In genomic region chr3:41182504-41183059, GRCh38 we compare ENCODE assay signal across 20 cellular contexts. TPM values are rescaled to one million over a fixed set of nuclear protein-coding genes. Genes with fewer than 3 reads are reported as not detected.
DNase-seq lines count a peak whose midpoint lies in the region; ATAC-seq, FAIRE-seq and TF ChIP-seq lines count a peak whose summit lies in the region.
"Had no signal": no experiment of that assay in that cellular context is flagged by ENCODE, and none has a peak within 500 bp of the region (broad histone marks: within the 10 kb centered on the region; RNA-seq: fewer than 3 reads in every experiment).

No MANE protein-coding gene starts in this region.

- WGBS in K562 (ENCODE audit: insufficient coverage, low coverage, missing lambda C conversion rate) = 0% methylated on average over 5 of the region's 5 CpGs
- WGBS in trophoblast cell (ENCODE audit: extremely low coverage, insufficient coverage, insufficient read length) = no CpG with 5 or more reads among the region's 5 CpGs

- peak overlapping the region; percentile 96 for H2BK120ac ChIP-seq in trophoblast cell (ENCODE audit: insufficient read depth, low read length, poor library complexity)

- H3K79me2 ChIP-seq in K562 (ENCODE audit: control insufficient read depth, insufficient read depth, low read length) (no peaks in the 10 kb centered on the region), trophoblast cell (ENCODE audit: control insufficient read depth, insufficient read depth, low read length, poor library complexity) (peaks cover 2% of the 10 kb centered on the region)

- H3K4ac ChIP-seq in trophoblast cell (ENCODE audit: low read depth, low read length) = peak overlapping the region; percentile 59

- DNase-seq in K562 (ENCODE audit: extremely low read depth in 1 of 4, low spot score in 3 of 4) (no peak), epithelial cell of esophagus (ENCODE audit: low read depth) (peak; percentile 37), trophoblast cell (peak; percentile 27 to 37), progenitor cell of endocrine pancreas (ENCODE audit: low spot score, unreplicated experiment) (no peak), tibial artery (no peak), ACHN (no peak)
- DNase-seq: 8988T; Calu3; CD4-positive, alpha-beta T cell; CD8-positive, alpha-beta memory T cell; COR-L47; DMS53; DMS79 treated with DMSO at 0.1 percent for 48 hours; H9 had no signal

- no peak overlapping the region for H3K4me3 ChIP-seq in BLaER1 treated with 17β-estradiol and CSF1 and Interleukin-3, amounts not matched to agents 10 nM and 100 nM
- H3K4me3 ChIP-seq in K562 (no peak overlapping the region), epithelial cell of esophagus (ENCODE audit: low read length) (no peak overlapping the region), trophoblast cell (ENCODE audit: low read depth, low read length) (no peak overlapping the region), tibial artery (no peak overlapping the region)
- H3K4me3 ChIP-seq: A549 had no signal

- peaks cover 15% of the 10 kb centered on the region for H3K79me1 ChIP-seq in trophoblast cell (ENCODE audit: low read length)

- no peak overlapping the region for H3K27ac ChIP-seq in BLaER1 treated with 17β-estradiol and CSF1 and Interleukin-3, amounts not matched to agents 10 nM and 100 nM
- no peak overlapping the region for H3K27ac ChIP-seq in K562 (ENCODE audit: extremely low read depth, low read depth, low read length)
- peak overlapping the region; percentile 75 for H3K27ac ChIP-seq in trophoblast cell (ENCODE audit: low read depth, low read length)
- H3K27ac ChIP-seq in tibial artery = no peak overlapping the region
- H3K27ac ChIP-seq: A549 had no signal

- POLR2A ChIA-PET in K562 (lab: Yijun Ruan, JAX) = interaction anchor here (0.6 to 0.9 kb wide), 4 partner anchors 8 to 80 kb away, joined by 3 to 4 read pairs (median 3); partner anchors contain the start of gene CTNNB1

- no peak overlapping the region for H3K9ac ChIP-seq in BLaER1 treated with 17β-estradiol and CSF1 and Interleukin-3, amounts not matched to agents 10 nM and 100 nM
- H3K9ac ChIP-seq in K562 (ENCODE audit: insufficient read depth in 1 of 2, low read depth in 2 of 2, low read length in 2 of 2) (no peak overlapping the region), trophoblast cell (ENCODE audit: low read length) (no peak overlapping the region)

- BruUV-seq in K562 (replicated peaks; lab: Mats Ljungman, UMichigan) = no TSS peak

- no peak for TF ChIP-seq RAD21 in K562 (CRISPR knock-in tag; conservative IDR thresholded peaks at IDR 0.05 in 1 of 2, IDR thresholded peaks at IDR 0.05 in 1 of 2)

- H2BK12ac ChIP-seq in trophoblast cell (ENCODE audit: low read length) = peak overlapping the region; percentile 96

- H4K8ac ChIP-seq in trophoblast cell (ENCODE audit: low read depth, low read length) = peak overlapping the region; percentile 85

- peaks cover 3% of the 10 kb centered on the region for H3K27me3 Mint-ChIP-seq in progenitor cell of endocrine pancreas

- no peak overlapping the region for H3K4me3 Mint-ChIP-seq in progenitor cell of endocrine pancreas (ENCODE audit: low read depth)
- H3K4me3 Mint-ChIP-seq: CD14-positive monocyte; CD4-positive, alpha-beta T cell; CD8-positive, alpha-beta memory T cell; H9 had no signal

- no peak overlapping the region for H4K12ac ChIP-seq in trophoblast cell (ENCODE audit: low read depth, low read length)

- no peak overlapping the region for H3K27ac Mint-ChIP-seq in progenitor cell of endocrine pancreas
- H3K27ac Mint-ChIP-seq: CD4-positive, alpha-beta T cell; CD8-positive, alpha-beta memory T cell; H9 had no signal

- peaks cover 10 to 15% (median 12%) of the 10 kb centered on the region in 10 experiments for H3K4me1 ChIP-seq in BLaER1 treated with 17β-estradiol and CSF1 and Interleukin-3, amounts not matched to agents 10 nM and 100 nM
- H3K4me1 ChIP-seq in K562 (replicated peaks in 1 of 2; ENCODE audit: control insufficient read depth in 2 of 2, insufficient read depth in 2 of 2, low read length in 2 of 2) (no peaks in the 10 kb centered on the region), trophoblast cell (ENCODE audit: control insufficient read depth in 1 of 2, insufficient read depth in 2 of 2, low read length in 2 of 2) (peaks cover 14 to 16% of the 10 kb centered on the region in 2 experiments), tibial artery (no peaks in the 10 kb centered on the region)
- H3K4me1 ChIP-seq: A549 had no signal

- no peak; the same call in 2 of the 3 replicates for ATAC-seq in K562
- ATAC-seq: A549, HCT116 had no signal

- TF ChIP-seq CTCF in K562 (IDR thresholded peaks at IDR 0.05 in 2 of 3, conservative IDR thresholded peaks at IDR 0.05 in 1 of 3; ENCODE audit: insufficient read depth in 2 of 3, low read depth in 1 of 3, low read length in 3 of 3) (no peak), epithelial cell of esophagus (IDR thresholded peaks at IDR 0.05; ENCODE audit: insufficient read depth, low read depth, low read length, missing control alignments) (no peak), progenitor cell of endocrine pancreas (IDR thresholded peaks at IDR 0.05; ENCODE audit: unreplicated experiment) (no peak), tibial artery (IDR thresholded peaks at IDR 0.05) (no peak)

- H2AFZ ChIP-seq in K562 (ENCODE audit: low read depth, low read length) (no peak overlapping the region), trophoblast cell (ENCODE audit: insufficient read depth, low read length, poor library complexity) (no peak overlapping the region)

- no peaks in the 10 kb centered on the region for H3K36me3 Mint-ChIP-seq in progenitor cell of endocrine pancreas (ENCODE audit: insufficient read depth)
- H3K36me3 Mint-ChIP-seq: CD14-positive monocyte; CD8-positive, alpha-beta memory T cell had no signal

- peaks cover 3% of the 10 kb centered on the region for H3K4me1 Mint-ChIP-seq in progenitor cell of endocrine pancreas (ENCODE audit: low read depth)
- H3K4me1 Mint-ChIP-seq: CD8-positive, alpha-beta memory T cell had no signal

- H4K20me1 ChIP-seq in BLaER1 treated with 17β-estradiol and CSF1 and Interleukin-3, amounts not matched to agents 10 nM and 100 nM = no peaks in the 10 kb centered on the region
- H4K20me1 ChIP-seq in K562 (replicated peaks; ENCODE audit: control insufficient read depth, insufficient read depth, low read length) = no peaks in the 10 kb centered on the region

- intact Hi-C loops in K562 (cut with micrococcal nuclease) = no loop called here
- intact Hi-C loops in tibial artery (cut with DNase I; ENCODE audit: low total_unique reads) = no loop called here

- CTCF ChIA-PET in K562 (lab: Yijun Ruan, JAX; ENCODE audit: low intra/inter-chr PET ratio) = no interaction called here

- no peaks in the 10 kb centered on the region for H3K36me3 ChIP-seq in BLaER1 treated with 17β-estradiol and CSF1 and Interleukin-3, amounts not matched to agents 10 nM and 100 nM
- H3K36me3 ChIP-seq in K562 (ENCODE audit: control insufficient read depth, insufficient read depth, low read length) = no peaks in the 10 kb centered on the region
- H3K36me3 ChIP-seq in trophoblast cell (ENCODE audit: control insufficient read depth in 1 of 2, insufficient read depth in 2 of 2, low read length in 2 of 2) = no peaks in the 10 kb centered on the region
- H3K36me3 ChIP-seq in tibial artery = no peaks in the 10 kb centered on the region

- peak overlapping the region; percentile 92 for H3K14ac ChIP-seq in trophoblast cell (ENCODE audit: low read length)

- peak overlapping the region; percentile 87 for H2BK5ac ChIP-seq in trophoblast cell (ENCODE audit: low read depth, low read length, poor library complexity)

- FAIRE-seq in K562 (lab: Jason Lieb, UNC) = peak; percentile 11
- FAIRE-seq: A549, G401.6, GM12892 had no signal

- H3K27me3 ChIP-seq in BLaER1 treated with 17β-estradiol and CSF1 and Interleukin-3, amounts not matched to agents 10 nM and 100 nM = no peaks in the 10 kb centered on the region
- H3K27me3 ChIP-seq in K562 (ENCODE audit: control insufficient read depth in 2 of 2, insufficient read depth in 2 of 2, low read length in 2 of 2) (peaks cover 2 to 10% of the 10 kb centered on the region in 2 experiments; a peak in 3 of 5 replicates), trophoblast cell (ENCODE audit: insufficient read depth, low read length) (no peaks in the 10 kb centered on the region), tibial artery (no peaks in the 10 kb centered on the region)

- H2AK5ac ChIP-seq in trophoblast cell (ENCODE audit: low read length) = peak overlapping the region; percentile 93

- peak overlapping the region; percentile 94 for H4K91ac ChIP-seq in trophoblast cell (ENCODE audit: low read depth, low read length)

- H3K23ac ChIP-seq in trophoblast cell (ENCODE audit: low read length) = no peak overlapping the region

- H3K18ac ChIP-seq in trophoblast cell (ENCODE audit: low read length) = peak overlapping the region; percentile 89

- H3K4me2 ChIP-seq in BLaER1 treated with 17β-estradiol and CSF1 and Interleukin-3, amounts not matched to agents 10 nM and 100 nM = peak overlapping the region; percentile 37 to 71 (median 63)
- no peak overlapping the region for H3K4me2 ChIP-seq in K562 (ENCODE audit: insufficient read depth, low read length)
- no peak overlapping the region for H3K4me2 ChIP-seq in trophoblast cell (ENCODE audit: low read length)
- H3K4me2 ChIP-seq: A549 had no signal

- in situ Hi-C loops in K562 (cut with MboI) = no loop called here
- in situ Hi-C loops in ACHN (cut with HindIII; ENCODE audit: low pct_ligation_motif_present, low pct_unique_long_range_greater_than_20kb, low sequenced_read_pairs) = no loop called here

- H3K9me3 ChIP-seq in BLaER1 treated with 17β-estradiol and CSF1 and Interleukin-3, amounts not matched to agents 10 nM and 100 nM (replicated peaks in 1 of 11) = no peaks in the 10 kb centered on the region
- H3K9me3 ChIP-seq in K562 (replicated peaks; ENCODE audit: control insufficient read depth, insufficient read depth, low read depth, low read length) (no peaks in the 10 kb centered on the region), trophoblast cell (ENCODE audit: insufficient read depth, low read depth, low read length) (no peaks in the 10 kb centered on the region), tibial artery (no peaks in the 10 kb centered on the region)
- H3K9me3 ChIP-seq: A549 had no signal

- no peaks in the 10 kb centered on the region for H3K9me1 ChIP-seq in K562 (ENCODE audit: control insufficient read depth, insufficient read depth, low read length)

- no peak for TF ChIP-seq POLR2A in K562 (conservative IDR thresholded peaks at IDR 0.05)

- no peak for TF ChIP-seq EP300 in K562 (IDR thresholded peaks at IDR 0.05; ENCODE audit: low read length)

- H3K9me3 Mint-ChIP-seq in progenitor cell of endocrine pancreas (ENCODE audit: low read depth) = no peaks in the 10 kb centered on the region
- H3K9me3 Mint-ChIP-seq: CD4-positive, alpha-beta T cell; CD8-positive, alpha-beta memory T cell; H9 had no signal

RNA-seq across cellular contexts. Expression of gene CTNNB1, which starts 16.7 kb away (rescaled TPM):
- 283 TPM in 2 replicates for total RNA-seq in K562 (2011; cell fraction: chromatin; rRNA removed; ENCODE audit: low replicate concordance)
- 151 and 154 TPM in 2 replicates for total RNA-seq in K562 (2011; cell fraction: nucleolus; rRNA removed)
- total RNA-seq in K562 (2011; cell fraction: nucleoplasm; rRNA removed) = 151 and 175 TPM in 2 replicates
- total RNA-seq in K562 (2014; rRNA removed) (164 and 193 TPM in 2 replicates), K562 (2014; rRNA removed; fragmentation: Illumina TruSeq; extraction: Trizol) (154 and 156 TPM in 2 replicates), K562 (2015; rRNA removed; fragmentation: Illumina TruSeq; extraction: Trizol) (189 and 192 TPM in 2 replicates), K562 (2021) (153 and 158 TPM in 2 replicates), progenitor cell of endocrine pancreas (504 and 531 TPM in 2 replicates)
- polyA plus RNA-seq in K562 (2011; rRNA removed) (193 and 203 TPM in 2 replicates), K562 (2014; fragmentation: Illumina TruSeq; extraction: Trizol) (154 and 159 TPM in 2 replicates), K562 (2014; fragmentation: Nextera tagmentation; extraction: Ambion mirVana) (10 to 100 TPM; 44.3 to 51.8 TPM), K562 (2014; rRNA removed) (100 and 126 TPM in 2 replicates)
- polyA plus RNA-seq in K562 (2011; cell fraction: cytosol; rRNA removed) = 235 and 318 TPM in 2 replicates
- polyA plus RNA-seq in K562 (2011; cell fraction: nucleus; rRNA removed) = 311 and 383 TPM in 2 replicates
- polyA plus RNA-seq in K562 (2012) = 111 and 162 TPM in 2 replicates
- polyA minus RNA-seq in K562 (2011; rRNA and poly(A)+ RNA removed) = 822 and 1,105 TPM in 2 replicates
- 157 and 240 TPM in 2 replicates for polyA minus RNA-seq in K562 (2011; cell fraction: cytosol; rRNA and poly(A)+ RNA removed)
- 156 and 245 TPM in 2 replicates for polyA minus RNA-seq in K562 (2011; cell fraction: nucleus; rRNA and poly(A)+ RNA removed)
- polyA plus RNA-seq in trophoblast cell (2013) = 1,013 and 1,027 TPM in 2 replicates

Comparison
In these comparisons a context has a peak if more than half of its experiments do, and no peak if none do; other contexts are left out.
1. H3K4me2 ChIP-seq: peak in BLaER1 treated with 17β-estradiol and CSF1 and Interleukin-3, amounts not matched to agents 10 nM and 100 nM (11 of 11); none in K562 (single experiment) and trophoblast cell (single experiment).
2. DNase-seq: peak in epithelial cell of esophagus (single experiment) and trophoblast cell (2 of 2); none in K562 (0 of 4), progenitor cell of endocrine pancreas (single experiment), tibial artery (0 of 2) and ACHN (single experiment).